In genomic region chr1:230191079-230191478, GRCh38 we compare ENCODE assay signal across 10 cellular contexts.
A peak's percentile ranks its signal among the peaks of the same experiment; 100 is the strongest.
DNase-seq lines count a peak whose midpoint lies in the region; ATAC-seq and TF ChIP-seq lines count a peak whose summit lies in the region.
"Had no signal": no experiment of that assay in that cellular context is flagged by ENCODE, and none has a peak within 500 bp of the region (broad histone marks: within the 10 kb centered on the region; RNA-seq: fewer than 3 reads in every experiment).

No MANE protein-coding gene starts in this region.

- H3K4me3 ChIP-seq in ACC112 (ENCODE audit: low read depth, low read length): no peak overlapping the region
- no peak overlapping the region for H3K4me3 ChIP-seq in esophagus muscularis mucosa
- no peak overlapping the region for H3K4me3 ChIP-seq in muscle layer of duodenum (ENCODE audit: low read depth in 1 of 2, low read length in 2 of 2)

- no peaks in the 10 kb centered on the region for H3K27me3 ChIP-seq in ACC112 (ENCODE audit: insufficient read depth, low read length)
- H3K27me3 ChIP-seq in esophagus muscularis mucosa: no peaks in the 10 kb centered on the region
- H3K27me3 ChIP-seq in muscle layer of duodenum (ENCODE audit: low read depth, low read length): no peaks in the 10 kb centered on the region

- peak overlapping the region; percentile 67 for H3K27ac ChIP-seq in ACC112 (ENCODE audit: low read depth, low read length)
- H3K27ac ChIP-seq in esophagus muscularis mucosa (replicated peaks in 1 of 4): peak overlapping the region; percentile 75 to 83 (median 78)
- peak overlapping the region; percentile 71 for H3K27ac ChIP-seq in muscle layer of duodenum (ENCODE audit: low read length)

- intact Hi-C loops in esophagus muscularis mucosa (cut with DNase I): loop anchor here (5.0 kb wide), 1 partner anchor 84 kb away; no protein-coding TSS in a partner anchor

- TF ChIP-seq POLR2A in esophagus muscularis mucosa (IDR thresholded peaks at IDR 0.05; ENCODE audit: low read depth): no peak

- no peak overlapping the region for H3K4me3 Mint-ChIP-seq in activated T-cell treated with anti-CD3 and anti-CD28 coated beads, Interleukin-2, amount 50 U/mL, for 72 hours

- peak; percentile 77 for TF ChIP-seq EP300 in esophagus muscularis mucosa (IDR thresholded peaks at IDR 0.05)

- peaks cover 33% of the 10 kb centered on the region for H3K4me1 Mint-ChIP-seq in activated T-cell treated with anti-CD3 and anti-CD28 coated beads, Interleukin-2, amount 50 U/mL, for 72 hours (ENCODE audit: low read depth)

- no peaks in the 10 kb centered on the region for H3K9me3 Mint-ChIP-seq in activated T-cell treated with anti-CD3 and anti-CD28 coated beads, Interleukin-2, amount 50 U/mL, for 72 hours

- WGBS in esophagus muscularis mucosa: 27% methylated on average over 5 of the region's 5 CpGs

- H3K4me1 ChIP-seq in ACC112 (ENCODE audit: control insufficient read depth, insufficient read depth, low read length, unreplicated experiment) (peaks cover 21% of the 10 kb centered on the region), esophagus muscularis mucosa (peaks cover 26 to 87% (median 79%) of the 10 kb centered on the region in 4 donors), muscle layer of duodenum (ENCODE audit: control insufficient read depth in 1 of 2, insufficient read depth in 2 of 2, low read length in 2 of 2) (peaks cover 7 to 40% of the 10 kb centered on the region in 2 donors)

- no peak for ATAC-seq in activated T-cell treated with anti-CD3 and anti-CD28 coated beads, Interleukin-2, amount 50 U/mL, for 72 hours (replicated peaks in 1 of 2)
- ATAC-seq in GM18511 (IDR thresholded peaks at IDR 0.05; ENCODE audit: unreplicated experiment): no peak
- ATAC-seq in GM21529 (IDR thresholded peaks at IDR 0.05; ENCODE audit: unreplicated experiment): no peak
- ATAC-seq in GM18502 (IDR thresholded peaks at IDR 0.05; ENCODE audit: poor library complexity, unreplicated experiment): no peak

- TF ChIP-seq CTCF in esophagus muscularis mucosa (IDR thresholded peaks at IDR 0.05): peak in 1 of 3 experiments; percentile 14

- H3K36me3 Mint-ChIP-seq in activated T-cell treated with anti-CD3 and anti-CD28 coated beads, Interleukin-2, amount 50 U/mL, for 72 hours (ENCODE audit: insufficient read depth in 2 of 2): peaks cover 2 to 10% of the 10 kb centered on the region in 2 donors

- H3K9me3 ChIP-seq in esophagus muscularis mucosa (no peaks in the 10 kb centered on the region), muscle layer of duodenum (ENCODE audit: control insufficient read depth in 1 of 2, low read length in 2 of 2) (no peaks in the 10 kb centered on the region)

- H3K27ac Mint-ChIP-seq in activated T-cell treated with anti-CD3 and anti-CD28 coated beads, Interleukin-2, amount 50 U/mL, for 72 hours: no peak overlapping the region

- no peaks in the 10 kb centered on the region for H3K27me3 Mint-ChIP-seq in activated T-cell treated with anti-CD3 and anti-CD28 coated beads, Interleukin-2, amount 50 U/mL, for 72 hours (ENCODE audit: low read depth)

- DNase-seq in NOMO-1 treated with DMSO at 0.1 percent for 48 hours (lab: John Stamatoyannopoulos, UW; ENCODE audit: unreplicated experiment) (peak; percentile 94), esophagus muscularis mucosa (ENCODE audit: extremely low spot score) (peak; percentile 94)
- no peak for DNase-seq in activated T-cell treated with anti-CD3 and anti-CD28 coated beads, Interleukin-2, amount 50 U/mL, for 72 hours
- DNase-seq: activated gamma-delta T cell, kidney had no signal

- H3K36me3 ChIP-seq in ACC112 (ENCODE audit: insufficient read depth, low read length): no peaks in the 10 kb centered on the region
- peaks cover 0 to 7% (median 0%) of the 10 kb centered on the region in 4 donors for H3K36me3 ChIP-seq in esophagus muscularis mucosa
- H3K36me3 ChIP-seq in muscle layer of duodenum (ENCODE audit: control insufficient read depth in 1 of 2, insufficient read depth in 2 of 2, low read length in 2 of 2): no peaks in the 10 kb centered on the region

- no peak overlapping the region for H2AFZ ChIP-seq in ACC112 (ENCODE audit: low read length, unreplicated experiment)

- peaks cover 61% of the 10 kb centered on the region for H3K79me2 ChIP-seq in ACC112 (ENCODE audit: control insufficient read depth, insufficient read depth, low read length, unreplicated experiment)

Comparison
In these comparisons a context has a peak if more than half of its experiments do, and no peak if none do; other contexts are left out.
1. DNase-seq: peak in NOMO-1 treated with DMSO at 0.1 percent for 48 hours (single experiment) and esophagus muscularis mucosa (single experiment); none in activated T-cell treated with anti-CD3 and anti-CD28 coated beads, Interleukin-2, amount 50 U/mL, for 72 hours (0 of 2).
2. Peak in every context shown above with its lines, with median percentiles within 50 percentile points of each other: H3K27ac ChIP-seq.